In the genomic region with DNA sequence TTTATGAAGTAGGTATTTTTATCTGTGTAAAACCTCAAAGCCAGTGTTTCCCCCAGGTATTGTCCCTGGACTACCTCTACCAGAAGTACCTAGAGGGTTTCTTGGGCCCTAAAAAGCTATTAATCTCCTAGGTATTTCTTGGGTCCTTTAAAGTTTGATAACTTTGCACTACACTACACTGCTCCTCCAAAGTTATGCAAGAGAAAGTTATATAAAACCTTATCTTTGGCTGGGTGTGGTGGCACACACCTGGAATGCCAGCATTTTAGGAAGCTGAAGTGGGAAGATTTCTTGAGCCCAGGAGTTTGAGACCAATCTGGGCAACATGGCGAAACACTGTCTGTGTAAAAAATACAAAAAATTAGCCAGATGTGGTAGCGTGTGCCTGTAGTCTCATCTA, we compare ENCODE assay signal across 21 cellular contexts.
"Had no signal": no experiment of that assay in that cellular context is flagged by ENCODE, and none has a peak within 500 bp of the region (broad histone marks: within the 10 kb centered on the region; RNA-seq: fewer than 3 reads in every experiment).

No MANE protein-coding gene starts in this region.

- FAIRE-seq: HTR-8/SVneo had no signal

- H3K27ac ChIP-seq: HL-60, PC-9, Peyer's patch, SJCRH30 had no signal

- H3K4me1 ChIP-seq: SJCRH30 had no signal

- H3K4me3 ChIP-seq: MG63, PC-9, Peyer's patch, SJCRH30 had no signal

- H3K9me3 ChIP-seq: MG63, Peyer's patch, SJCRH30 had no signal

- H3K4me2 ChIP-seq: PC-9 had no signal

- H3K36me3 ChIP-seq: MG63, Peyer's patch had no signal

- DNase-seq: KBM-7, MG63, NCI-H1092 treated with DMSO at 0.1 percent for 48 hours, NCI-H1436, NCI-H187, NCI-H2029, NCI-H2081 treated with DMSO at 0.1 percent for 48 hours, NCI-H2171, NCI-H226, NCI-H446, NCI-H510A, NCI-H524 treated with DMSO at 0.1 percent for 48 hours, NCI-H69, NCI-H774, PC-9, Peyer's patch, SHP77 treated with DMSO at 0.1 percent for 48 hours, SJCRH30 had no signal

- H3K27me3 ChIP-seq: MG63, Peyer's patch, SJCRH30 had no signal

- H2AFZ ChIP-seq: PC-9 had no signal

- ATAC-seq: Right ventricle myocardium inferior had no signal
